Comparison of ENCODE assay signal across 15 cellular contexts in the genomic region with DNA sequence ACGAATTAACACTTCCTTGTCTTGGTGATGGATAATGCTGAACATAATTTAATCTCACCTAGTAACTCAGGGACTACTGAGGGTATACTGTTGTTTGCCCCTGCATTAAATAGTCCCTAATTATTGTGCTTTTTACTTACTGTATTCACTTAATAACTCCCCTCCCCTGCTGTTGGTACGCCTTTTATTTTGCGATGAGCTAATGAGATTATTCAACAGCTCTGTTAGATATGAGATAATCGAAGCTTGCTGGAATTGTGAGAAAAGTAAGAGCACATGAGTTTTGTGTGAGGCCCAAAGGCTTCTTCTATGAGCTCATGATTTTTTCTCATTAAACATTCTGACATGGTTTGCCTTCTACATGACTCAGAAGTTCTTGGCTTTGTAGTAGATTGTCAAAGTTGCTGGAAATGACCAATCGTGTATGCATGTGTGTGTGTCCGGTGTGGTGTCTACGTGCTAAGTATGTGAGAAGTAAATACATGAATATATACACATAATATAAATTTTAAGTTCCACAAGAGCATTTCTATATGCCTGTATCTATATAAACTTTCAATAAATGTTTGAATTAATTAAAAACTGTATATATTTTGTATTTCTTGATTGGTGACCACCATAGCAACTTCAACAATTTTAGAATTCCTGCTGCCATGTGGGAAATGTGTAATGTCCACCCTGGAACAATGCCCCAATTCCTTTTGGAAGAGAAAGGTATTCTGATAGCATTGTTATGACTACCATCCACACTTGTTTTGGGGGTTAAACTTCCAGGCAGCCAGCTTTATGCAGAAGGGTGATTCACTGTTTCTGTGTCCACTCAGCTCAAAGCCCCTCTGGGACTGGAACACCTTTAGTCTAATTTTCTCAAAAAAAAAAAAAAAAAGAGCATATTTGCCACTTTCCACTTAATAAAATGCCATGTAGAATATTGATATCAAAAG.
DNase-seq lines count a peak whose midpoint lies in the region; ATAC-seq and TF ChIP-seq lines count a peak whose summit lies in the region.
"Had no signal": no experiment of that assay in that cellular context is flagged by ENCODE, and none has a peak within 500 bp of the region (broad histone marks: within the 10 kb centered on the region; RNA-seq: fewer than 3 reads in every experiment).

No MANE protein-coding gene starts in this region.

- H3K27ac Mint-ChIP-seq in WTC11, result no peak overlapping the region
- H3K27ac Mint-ChIP-seq: nephron progenitor cell had no signal

- H3K4me3 ChIP-seq in AG10803 (ENCODE audit: low read length), result no peak overlapping the region
- H3K4me3 ChIP-seq in body of pancreas, result no peak overlapping the region

- CTCF ChIA-PET in WTC11 (lab: Charles Lee), result no interaction called here

- POLR2A ChIA-PET in WTC11 (lab: Charles Lee), result no interaction called here

- no peaks in the 10 kb centered on the region for H3K36me3 Mint-ChIP-seq in WTC11

- H3K9me3 ChIP-seq in body of pancreas, result no peaks in the 10 kb centered on the region

- intact Hi-C loops in body of pancreas (cut with DNase I), result no loop called here

- TF ChIP-seq CTCF in AG10803 (conservative IDR thresholded peaks at IDR 0.05; ENCODE audit: low read length) (no peak), WTC11 (IDR thresholded peaks at IDR 0.05) (no peak), body of pancreas (IDR thresholded peaks at IDR 0.05) (no peak)

- no peak for TF ChIP-seq POLR2A in body of pancreas (IDR thresholded peaks at IDR 0.05)

- H3K27me3 Mint-ChIP-seq in WTC11 (ENCODE audit: low read depth), result no peaks in the 10 kb centered on the region; the same call in 1 of the 2 replicates

- no peaks in the 10 kb centered on the region for H3K4me1 ChIP-seq in body of pancreas

- no peak overlapping the region for H3K27ac ChIP-seq in body of pancreas
- H3K27ac ChIP-seq: C4-2B had no signal

- H3K9me3 Mint-ChIP-seq in WTC11, result no peaks in the 10 kb centered on the region
- H3K9me3 Mint-ChIP-seq: nephron progenitor cell had no signal

- DNase-seq in AG10803 (ENCODE audit: low read depth), result peak; percentile 97
- peak; percentile 35 for DNase-seq in NCI-H82 (lab: John Stamatoyannopoulos, UW)
- DNase-seq in dermis blood vessel endothelial cell, result peak; percentile 97
- DNase-seq in lung microvascular endothelial cell (ENCODE audit: low read depth in 2 of 2), result peak; percentile 93 to 98
- DNase-seq in WTC11 (ENCODE audit: low spot score), result no peak
- no peak for DNase-seq in body of pancreas
- DNase-seq: activated T-cell treated with anti-CD3 and anti-CD28 coated beads, Interleukin-2, amount 50 U/mL, for 1 hour; aorta; GF-D8; NCI-H1092; NCI-H774; nephron progenitor cell had no signal

- H3K4me3 Mint-ChIP-seq in WTC11, result no peak overlapping the region
- H3K4me3 Mint-ChIP-seq: nephron progenitor cell had no signal

- WGBS in body of pancreas, 2 donors, result 63 to 71% methylated on average over 7 of the region's 7 CpGs

- ATAC-seq in WTC11 (no peak), body of pancreas (no peak), GM18511 (IDR thresholded peaks at IDR 0.05; ENCODE audit: unreplicated experiment) (no peak), HG02623 (IDR thresholded peaks at IDR 0.05; ENCODE audit: unreplicated experiment) (no peak)

- peaks cover 21% of the 10 kb centered on the region for H3K4me1 Mint-ChIP-seq in WTC11

- no peaks in the 10 kb centered on the region for H3K27me3 ChIP-seq in body of pancreas

- no peaks in the 10 kb centered on the region for H3K36me3 ChIP-seq in body of pancreas (replicated peaks in 1 of 2; ENCODE audit: insufficient read depth in 1 of 2, low read depth in 2 of 2)

TF ChIP-seq in WTC11, 78 proteins besides CTCF, POLR2A, EP300 and RAD21:
- TF ChIP-seq, protein P1, sequence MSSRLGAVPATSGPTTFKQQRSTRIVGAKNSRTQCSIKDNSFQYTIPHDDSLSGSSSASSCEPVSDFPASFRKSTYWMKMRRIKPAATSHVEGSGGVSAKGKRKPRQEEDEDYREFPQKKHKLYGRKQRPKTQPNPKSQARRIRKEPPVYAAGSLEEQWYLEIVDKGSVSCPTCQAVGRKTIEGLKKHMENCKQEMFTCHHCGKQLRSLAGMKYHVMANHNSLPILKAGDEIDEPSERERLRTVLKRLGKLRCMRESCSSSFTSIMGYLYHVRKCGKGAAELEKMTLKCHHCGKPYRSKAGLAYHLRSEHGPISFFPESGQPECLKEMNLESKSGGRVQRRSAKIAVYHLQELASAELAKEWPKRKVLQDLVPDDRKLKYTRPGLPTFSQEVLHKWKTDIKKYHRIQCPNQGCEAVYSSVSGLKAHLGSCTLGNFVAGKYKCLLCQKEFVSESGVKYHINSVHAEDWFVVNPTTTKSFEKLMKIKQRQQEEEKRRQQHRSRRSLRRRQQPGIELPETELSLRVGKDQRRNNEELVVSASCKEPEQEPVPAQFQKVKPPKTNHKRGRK (CRISPR knock-in tag; IDR thresholded peaks at IDR 0.05; ENCODE audit: borderline replicate concordance), result no peak
- no peak for TF ChIP-seq AR (CRISPR knock-in tag; IDR thresholded peaks at IDR 0.05)
- TF ChIP-seq ZNF263 (CRISPR knock-in tag; IDR thresholded peaks at IDR 0.05; ENCODE audit: low read depth), result no peak
- no peak for TF ChIP-seq FOXK1 (CRISPR knock-in tag; IDR thresholded peaks at IDR 0.05)
- no peak; the same call in 1 of the 2 replicates for TF ChIP-seq CDX4 (CRISPR knock-in tag; IDR thresholded peaks at IDR 0.05; ENCODE audit: borderline replicate concordance)
- TF ChIP-seq ZNF671 (CRISPR knock-in tag; IDR thresholded peaks at IDR 0.05), result no peak
- TF ChIP-seq, protein P2, sequence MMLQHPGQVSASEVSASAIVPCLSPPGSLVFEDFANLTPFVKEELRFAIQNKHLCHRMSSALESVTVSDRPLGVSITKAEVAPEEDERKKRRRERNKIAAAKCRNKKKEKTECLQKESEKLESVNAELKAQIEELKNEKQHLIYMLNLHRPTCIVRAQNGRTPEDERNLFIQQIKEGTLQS (CRISPR knock-in tag; conservative IDR thresholded peaks at IDR 0.05), result no peak
- no peak for TF ChIP-seq CREB1 (CRISPR knock-in tag; IDR thresholded peaks at IDR 0.05)
- no peak for TF ChIP-seq JAZF1 (CRISPR knock-in tag; IDR thresholded peaks at IDR 0.05)
- no peak for TF ChIP-seq ATF2 (CRISPR knock-in tag; IDR thresholded peaks at IDR 0.05; ENCODE audit: borderline replicate concordance, low read depth)
- no peak for TF ChIP-seq ELF4 (CRISPR knock-in tag; IDR thresholded peaks at IDR 0.05; ENCODE audit: low read depth)
- no peak for TF ChIP-seq ZNF232 (CRISPR knock-in tag; IDR thresholded peaks at IDR 0.05)
- TF ChIP-seq ESRRA (CRISPR knock-in tag; IDR thresholded peaks at IDR 0.05; ENCODE audit: borderline replicate concordance), result no peak
- no peak for TF ChIP-seq ZBTB43 (CRISPR knock-in tag; IDR thresholded peaks at IDR 0.05)
- TF ChIP-seq NR2C2 (CRISPR knock-in tag; IDR thresholded peaks at IDR 0.05), result no peak
- no peak for TF ChIP-seq MYBL2 (CRISPR knock-in tag; IDR thresholded peaks at IDR 0.05)

Comparison
In these comparisons a context has a peak if more than half of its experiments do, and no peak if none do; other contexts are left out.
1. DNase-seq: peak in AG10803 (single experiment), NCI-H82 (single experiment), dermis blood vessel endothelial cell (single experiment) and lung microvascular endothelial cell (2 of 2); none in WTC11 (single experiment) and body of pancreas (0 of 4).